ENCODE assay signal across 11 cellular contexts in the genomic region with DNA sequence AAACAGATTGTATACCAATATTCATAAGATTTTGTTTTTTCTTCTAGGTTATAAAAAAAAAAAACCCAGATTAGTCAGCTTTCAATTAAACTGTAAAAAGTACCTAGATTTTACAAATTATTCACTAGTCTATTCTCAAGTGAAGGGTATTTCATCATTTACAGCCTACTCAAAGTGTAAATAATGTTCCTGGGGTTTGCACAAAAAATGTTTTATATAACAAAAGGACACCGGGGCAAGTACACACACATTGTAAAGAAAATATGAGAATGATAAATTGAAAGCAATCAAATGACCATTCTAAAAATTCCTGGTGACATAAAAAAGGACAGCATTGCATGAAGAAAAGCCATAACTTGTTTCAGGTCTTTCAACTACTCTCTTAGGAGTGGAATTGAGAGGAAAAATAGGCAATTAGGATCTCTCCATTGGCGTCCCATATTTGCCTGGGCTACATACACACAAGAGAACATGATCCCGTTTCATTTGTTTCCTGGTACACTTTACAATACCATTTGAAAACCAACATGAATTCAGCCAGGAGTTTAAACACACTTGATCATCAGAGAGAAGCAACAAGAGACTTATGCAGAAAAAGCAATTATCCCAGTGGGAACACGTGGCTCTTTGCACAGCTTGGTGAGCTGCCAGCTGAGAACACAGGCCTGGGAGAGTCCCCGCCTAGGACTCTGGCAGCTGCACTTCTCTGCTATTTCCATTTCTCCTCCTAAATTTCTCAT.
DNase-seq lines count a peak whose midpoint lies in the region; ATAC-seq, FAIRE-seq and TF ChIP-seq lines count a peak whose summit lies in the region.
"Had no signal": no experiment of that assay in that cellular context is flagged by ENCODE, and none has a peak within 500 bp of the region (broad histone marks: within the 10 kb centered on the region; RNA-seq: fewer than 3 reads in every experiment).

No MANE protein-coding gene starts in this region.

- H3K27ac Mint-ChIP-seq in CD8-positive, alpha-beta memory T cell, result no peak overlapping the region
- H3K27ac Mint-ChIP-seq: naive B cell had no signal

- H3K4me1 Mint-ChIP-seq in CD8-positive, alpha-beta memory T cell, result no peaks in the 10 kb centered on the region
- H3K4me1 Mint-ChIP-seq: naive B cell had no signal

- H3K9me3 Mint-ChIP-seq in CD8-positive, alpha-beta memory T cell, result peaks cover under 1 to 29% (median 7%) of the 10 kb centered on the region in 5 donors
- H3K9me3 Mint-ChIP-seq: naive B cell had no signal

- no peak overlapping the region for H3K9ac ChIP-seq in SK-N-MC (ENCODE audit: insufficient read length)

- no peaks in the 10 kb centered on the region for H3K27me3 Mint-ChIP-seq in CD8-positive, alpha-beta memory T cell
- H3K27me3 Mint-ChIP-seq: naive B cell had no signal

- H3K4me3 Mint-ChIP-seq in CD8-positive, alpha-beta memory T cell, result no peak overlapping the region
- H3K4me3 Mint-ChIP-seq: naive B cell had no signal

- H3K4me1 ChIP-seq in right cardiac atrium (ENCODE audit: control insufficient read depth, insufficient read depth, low read length) (no peaks in the 10 kb centered on the region), esophagus muscularis mucosa (peaks cover 0 to 28% (median 18%) of the 10 kb centered on the region in 4 donors)
- H3K4me1 ChIP-seq in CD8-positive, alpha-beta memory T cell (ENCODE audit: insufficient read depth, low read length), result no peaks in the 10 kb centered on the region

- ATAC-seq in right cardiac atrium (peak; percentile 83 to 87), GM18511 (IDR thresholded peaks at IDR 0.05; ENCODE audit: unreplicated experiment) (no peak)
- ATAC-seq: HCT116 had no signal

- WGBS in right cardiac atrium, result 40% methylated on average over 5 of the region's 5 CpGs
- WGBS in esophagus muscularis mucosa, result 40% methylated on average over 5 of the region's 5 CpGs

- H3K36me3 ChIP-seq in SK-N-MC (ENCODE audit: insufficient read depth, low read length) (no peaks in the 10 kb centered on the region), esophagus muscularis mucosa (no peaks in the 10 kb centered on the region)
- no peaks in the 10 kb centered on the region for H3K36me3 ChIP-seq in CD8-positive, alpha-beta memory T cell (ENCODE audit: insufficient read depth, low read length)

- TF ChIP-seq CTCF in esophagus muscularis mucosa (IDR thresholded peaks at IDR 0.05), result no peak

- POLR2A ChIA-PET in CD8-positive, alpha-beta memory T cell (lab: Charles Lee), result no interaction called here

- intact Hi-C loops in right cardiac atrium (cut with DNase I), result no loop called here
- intact Hi-C loops in esophagus muscularis mucosa (cut with DNase I), result no loop called here

- H3K27ac ChIP-seq in SK-N-MC, result peak overlapping the region; percentile 74
- H3K27ac ChIP-seq in right cardiac atrium (ENCODE audit: low read length), result no peak overlapping the region
- H3K27ac ChIP-seq in esophagus muscularis mucosa (replicated peaks in 1 of 4), result no peak overlapping the region
- no peak overlapping the region for H3K27ac ChIP-seq in CD8-positive, alpha-beta memory T cell (ENCODE audit: low read depth, low read length)

- H3K4me3 ChIP-seq in SK-N-MC (peak overlapping the region; percentile 52), right cardiac atrium (ENCODE audit: low read length) (no peak overlapping the region), esophagus muscularis mucosa (no peak overlapping the region)
- no peak overlapping the region for H3K4me3 ChIP-seq in CD8-positive, alpha-beta memory T cell (ENCODE audit: low read length)

- no peak for TF ChIP-seq EP300 in esophagus muscularis mucosa (IDR thresholded peaks at IDR 0.05)

- no peaks in the 10 kb centered on the region for H3K9me3 ChIP-seq in SK-N-MC (ENCODE audit: low read depth, low read length)
- H3K9me3 ChIP-seq in right cardiac atrium (ENCODE audit: control insufficient read depth, low read length), result no peaks in the 10 kb centered on the region
- no peaks in the 10 kb centered on the region for H3K9me3 ChIP-seq in esophagus muscularis mucosa
- H3K9me3 ChIP-seq in CD8-positive, alpha-beta memory T cell (ENCODE audit: low read length), result no peaks in the 10 kb centered on the region

- CTCF ChIA-PET in CD8-positive, alpha-beta memory T cell (lab: Charles Lee), result no interaction called here

- H3K27me3 ChIP-seq in right cardiac atrium (ENCODE audit: control insufficient read depth, insufficient read depth) (no peaks in the 10 kb centered on the region), esophagus muscularis mucosa (no peaks in the 10 kb centered on the region)
- no peaks in the 10 kb centered on the region for H3K27me3 ChIP-seq in CD8-positive, alpha-beta memory T cell (ENCODE audit: insufficient read depth, low read length, poor library complexity, severe bottlenecking)

- DNase-seq in NCI-H1048 (lab: John Stamatoyannopoulos, UW), result peak; percentile 81
- peak; percentile 58 for DNase-seq in SK-N-MC (ENCODE audit: low read depth, low spot score)
- peak; percentile 77 to 94 (median 86) for DNase-seq in right cardiac atrium
- peak; percentile 96 for DNase-seq in superior temporal gyrus (ENCODE audit: extremely low spot score)
- no peak for DNase-seq in esophagus muscularis mucosa (ENCODE audit: extremely low spot score)
- no peak for DNase-seq in GM12891 (ENCODE audit: insufficient read length, low spot score)
- no peak for DNase-seq in CD8-positive, alpha-beta memory T cell
- DNase-seq: activated CD4-positive, alpha-beta T cell treated with anti-CD3 and anti-CD28 coated beads for 4 hours; naive B cell had no signal

- H3K36me3 Mint-ChIP-seq in CD8-positive, alpha-beta memory T cell, result no peaks in the 10 kb centered on the region
- H3K36me3 Mint-ChIP-seq: naive B cell had no signal

- TF ChIP-seq POLR2A in esophagus muscularis mucosa (IDR thresholded peaks at IDR 0.05; ENCODE audit: low read depth), result no peak
- TF ChIP-seq POLR2A in GM12891 (IDR thresholded peaks at IDR 0.05; ENCODE audit: low read depth, low read length), result no peak

- FAIRE-seq in GM12891 (lab: Jason Lieb, UNC), result no peak

TF ChIP-seq in GM12891, 5 proteins besides CTCF, POLR2A, EP300 and RAD21:
- TF ChIP-seq TAF1 (IDR thresholded peaks at IDR 0.05; ENCODE audit: low read depth, low read length) (no peak), POU2F2 (IDR thresholded peaks at IDR 0.05; ENCODE audit: low read depth, low read length) (no peak)

Comparison
In these comparisons a context has a peak if more than half of its experiments do, and no peak if none do; other contexts are left out.
1. DNase-seq: peak in NCI-H1048 (single experiment), SK-N-MC (single experiment), right cardiac atrium (3 of 3) and superior temporal gyrus (single experiment); none in esophagus muscularis mucosa (single experiment), GM12891 (single experiment) and CD8-positive, alpha-beta memory T cell (0 of 5).